8 cellular contexts compared by ENCODE assay signal in the genomic region with DNA sequence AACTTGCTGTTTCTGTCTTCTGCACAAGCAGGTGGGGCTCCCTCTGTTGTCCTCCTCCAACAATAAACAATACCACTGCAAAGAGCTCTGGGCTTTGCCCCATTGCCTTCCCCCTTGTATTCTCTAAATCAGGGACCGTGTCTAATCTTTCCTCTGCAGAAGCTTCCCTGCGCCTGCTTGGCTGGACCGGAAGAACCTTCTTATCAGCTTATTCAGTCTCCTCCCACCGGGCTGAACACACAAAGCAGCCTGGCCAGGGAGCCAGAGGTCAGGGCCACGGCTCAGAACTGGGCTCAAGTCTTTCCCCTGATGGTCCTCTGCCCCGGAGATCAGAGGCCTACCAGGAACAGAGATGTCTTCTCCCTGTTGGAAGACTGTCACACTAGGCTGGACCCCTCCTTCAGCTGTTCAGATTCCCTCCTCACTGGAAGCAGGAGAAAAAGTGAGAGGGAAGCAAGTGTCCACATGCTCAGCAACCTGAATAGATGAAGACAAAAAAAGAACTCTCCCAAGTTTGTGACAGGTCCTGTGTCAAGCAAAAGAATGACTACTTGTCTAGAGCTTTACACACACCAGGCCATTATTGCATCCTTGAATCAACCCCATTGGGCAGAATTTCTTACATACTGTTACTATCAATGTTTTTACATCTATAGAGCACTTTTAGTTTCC.
DNase-seq lines count a peak whose midpoint lies in the region; ATAC-seq and TF ChIP-seq lines count a peak whose summit lies in the region.

No MANE protein-coding gene starts in this region.

- no peak for ATAC-seq in HG03097 (IDR thresholded peaks at IDR 0.05; ENCODE audit: low FRiP score, unreplicated experiment)
- ATAC-seq in HG02798 (IDR thresholded peaks at IDR 0.05; ENCODE audit: poor library complexity, unreplicated experiment), result no peak

- DNase-seq in CMK (ENCODE audit: low read depth) (peak; percentile 83), GM20000 (ENCODE audit: low spot score) (peak; percentile 27), NCI-H2196 treated with DMSO at 0.1 percent for 48 hours (lab: John Stamatoyannopoulos, UW; ENCODE audit: unreplicated experiment) (peak; percentile 41), dermis blood vessel endothelial cell (peak; percentile 88), mucosa of gallbladder (ENCODE audit: low spot score) (peak; percentile 54), T-helper 9 cell (no peak)

- TF ChIP-seq CTCF in GM20000 (IDR thresholded peaks at IDR 0.05; ENCODE audit: extremely low read depth, missing control alignments), result no peak
